In genomic region chr4:99025506-99025905, GRCh38 we compare ENCODE assay signal across 10 cellular contexts.
"Had no signal": no experiment of that assay in that cellular context is flagged by ENCODE, and none has a peak within 500 bp of the region (broad histone marks: within the 10 kb centered on the region; RNA-seq: fewer than 3 reads in every experiment).

No MANE protein-coding gene starts in this region.

- DNase-seq: activated CD4-positive, alpha-beta memory T cell treated with anti-CD3 and anti-CD28 coated beads, Interleukin-2, amount 10 ng/mL, durations not matched to agents 7 days and 5 days; activated CD8-positive, alpha-beta memory T cell treated with anti-CD3 and anti-CD28 coated beads, Interleukin-2, amount 50 U/mL, for 4 hours; activated naive CD4-positive, alpha-beta T cell treated with anti-CD3 and anti-CD28 coated beads, Interleukin-2, amount 10 ng/mL, durations not matched to agents 7 days and 5 days; dermis blood vessel endothelial cell; tibial artery had no signal

- H3K27ac ChIP-seq: tibial artery had no signal

- H3K4me3 Mint-ChIP-seq: activated CD4-positive, alpha-beta memory T cell treated with anti-CD3 and anti-CD28 coated beads, Interleukin-2, amount 10 ng/mL, durations not matched to agents 7 days and 5 days; activated naive CD4-positive, alpha-beta T cell treated with anti-CD3 and anti-CD28 coated beads, Interleukin-2, amount 10 ng/mL, durations not matched to agents 7 days and 5 days; activated T-helper 1 cell treated with anti-CD3 and anti-CD28 coated beads, Interleukin-12 subunit alpha, Interleukin-12 subunit beta, Interleukin-2, Interleukin-4 antibody, amounts not matched to agents 30 ng/mL and 10 ng/mL and 1 ng/mL, durations not matched to agents 14 hours and 24 hours and 36 hours; mesothelial cell of epicardium; stimulated activated effector memory CD8-positive, alpha-beta T cell treated with anti-CD3 and anti-CD28 coated beads, Interleukin-12 subunit alpha, Interleukin-12 subunit beta, amount 100 ng/mL, for 72 hours had no signal

- H3K9me3 ChIP-seq: pancreas had no signal

- H3K27me3 Mint-ChIP-seq: activated CD4-positive, alpha-beta memory T cell treated with anti-CD3 and anti-CD28 coated beads, Interleukin-2, amount 10 ng/mL, durations not matched to agents 7 days and 5 days; activated naive CD4-positive, alpha-beta T cell treated with anti-CD3 and anti-CD28 coated beads, Interleukin-2, amount 10 ng/mL, durations not matched to agents 7 days and 5 days had no signal

- H3K27me3 ChIP-seq: pancreas, tibial artery had no signal

- H3K36me3 ChIP-seq: pancreas had no signal

- H3K4me3 ChIP-seq: pancreas, skin epidermis, tibial artery had no signal

- H3K27ac Mint-ChIP-seq: activated CD4-positive, alpha-beta memory T cell treated with anti-CD3 and anti-CD28 coated beads, Interleukin-2, amount 10 ng/mL, durations not matched to agents 7 days and 5 days; activated naive CD4-positive, alpha-beta T cell treated with anti-CD3 and anti-CD28 coated beads, Interleukin-2, amount 10 ng/mL, durations not matched to agents 7 days and 5 days; activated T-helper 1 cell treated with anti-CD3 and anti-CD28 coated beads, Interleukin-12 subunit alpha, Interleukin-12 subunit beta, Interleukin-2, Interleukin-4 antibody, amounts not matched to agents 30 ng/mL and 10 ng/mL and 1 ng/mL, durations not matched to agents 14 hours and 24 hours and 36 hours had no signal
